26 cellular contexts compared by ENCODE assay signal in the genomic region with DNA sequence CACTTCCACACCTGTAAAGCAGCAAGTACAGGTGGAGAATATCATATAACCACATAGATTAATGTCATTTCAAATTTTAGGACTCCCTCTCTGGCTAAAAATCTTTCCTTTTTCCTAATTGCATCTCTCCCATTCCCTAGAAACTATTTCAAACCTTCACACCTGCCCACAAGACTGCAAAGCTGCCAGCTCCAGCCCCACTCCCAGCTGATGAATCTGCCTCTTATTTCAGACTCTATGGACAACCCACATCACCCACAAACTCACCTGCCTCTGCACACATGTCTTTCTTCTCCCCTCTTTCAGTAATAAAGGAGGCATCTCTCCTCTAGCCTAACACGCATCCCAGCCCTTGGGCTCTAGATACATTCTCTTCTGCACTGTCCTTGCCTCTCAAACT.
"Had no signal": no experiment of that assay in that cellular context is flagged by ENCODE, and none has a peak within 500 bp of the region (broad histone marks: within the 10 kb centered on the region; RNA-seq: fewer than 3 reads in every experiment).

No MANE protein-coding gene starts in this region.

- H3K9me3 ChIP-seq: adrenal gland, ascending aorta had no signal

- H3K4me1 ChIP-seq: adrenal gland had no signal

- H3K27ac ChIP-seq: adrenal gland, ascending aorta, cardiac muscle cell, VCaP had no signal

- DNase-seq: activated B cell treated with CpG ODN at 0.5 μM for 24 hours; activated CD4-positive, alpha-beta memory T cell treated with anti-CD3 and anti-CD28 coated beads for 36 hours; activated CD4-positive, alpha-beta T cell treated with anti-CD3 and anti-CD28 coated beads for 4 hours; activated CD4-positive, alpha-beta T cell treated with anti-CD3 and anti-CD28 coated beads, Interleukin-2, amount 10 ng/mL, durations not matched to agents 24 days and 14 days; activated CD4-positive, alpha-beta T cell treated with anti-CD3 and anti-CD28 coated beads, Interleukin-2, amount 50 U/mL, for 1 hour; activated CD4-positive, alpha-beta T cell treated with anti-CD3 and anti-CD28 coated beads, Interleukin-2, amount 50 U/mL, for 4 hours; activated CD4-positive, CD25-positive, alpha-beta regulatory T cell treated with anti-CD3 and anti-CD28 coated beads, Interleukin-2, amount 50 U/mL, for 72 hours; activated CD8-positive, alpha-beta memory T cell treated with anti-CD3 and anti-CD28 coated beads, Interleukin-2, amount 50 U/mL, for 4 hours; activated CD8-positive, alpha-beta T cell treated with anti-CD3 and anti-CD28 coated beads for 36 hours; activated effector memory CD4-positive, alpha-beta T cell treated with anti-CD3 and anti-CD28 coated beads, Interleukin-2, amount 50 U/mL, for 16 hours; activated gamma-delta T cell treated with Interleukin-2 at 50 U/mL for 16 hours; activated naive CD4-positive, alpha-beta T cell; activated naive CD4-positive, alpha-beta T cell treated with anti-CD3 and anti-CD28 coated beads for 36 hours; activated naive CD4-positive, alpha-beta T cell treated with anti-CD3 and anti-CD28 coated beads, Interleukin-2, amount 50 U/mL, for 16 hours; activated naive CD8-positive, alpha-beta T cell treated with anti-CD3 and anti-CD28 coated beads for 36 hours; activated T-cell treated with anti-CD3 and anti-CD28 coated beads for 4 hours; activated T-cell treated with anti-CD3 and anti-CD28 coated beads, Interleukin-2, amount 50 U/mL, for 1 hour; activated T-cell treated with anti-CD3 and anti-CD28 coated beads, Interleukin-2, amount 50 U/mL, for 4 hours; activated T-cell treated with anti-CD3 and anti-CD28 coated beads, Interleukin-2, amount 50 U/mL, for 72 hours; adrenal gland; amniotic stem cell; T-cell; T-helper 17 cell had no signal

- H3K36me3 ChIP-seq: adrenal gland, ascending aorta, cardiac muscle cell had no signal

- H3K27me3 ChIP-seq: adrenal gland, ascending aorta, cardiac muscle cell had no signal

- H3K4me3 ChIP-seq: adrenal gland, ascending aorta, cardiac muscle cell had no signal
